Comparison of ENCODE assay signal across 9 cellular contexts in the genomic region with DNA sequence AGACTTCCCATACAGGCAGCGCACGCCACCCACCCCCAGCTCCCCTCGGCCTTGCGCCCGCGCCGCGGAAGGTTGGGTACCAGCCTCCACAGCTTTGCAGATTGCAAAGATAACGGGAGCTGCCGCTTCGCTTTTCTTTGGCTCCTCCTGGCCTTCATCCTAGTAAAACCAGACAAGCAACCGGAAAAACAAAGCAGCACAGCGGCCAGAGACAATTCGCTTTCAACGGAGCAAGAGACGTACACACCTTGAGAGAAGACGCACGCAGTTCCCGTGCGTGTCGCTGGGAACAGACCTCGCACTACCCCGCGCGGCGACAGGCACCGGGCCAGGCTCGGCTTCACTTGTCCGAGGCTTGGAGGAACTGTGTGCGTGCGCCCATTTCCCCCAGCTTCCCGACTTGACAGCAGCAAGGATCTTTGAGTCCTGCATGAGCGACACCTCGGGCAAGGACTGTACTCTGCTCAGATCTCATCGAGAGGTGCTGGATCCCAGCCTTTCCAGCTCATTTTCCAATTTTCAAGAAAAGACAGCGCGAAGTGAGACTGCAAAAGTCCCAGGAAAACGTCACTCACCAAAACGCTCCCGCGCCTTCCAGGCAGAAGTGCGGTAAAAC. TPM values are rescaled to one million over a fixed set of nuclear protein-coding genes. Genes with fewer than 3 reads are reported as not detected.
DNase-seq lines count a peak whose midpoint lies in the region; ATAC-seq and TF ChIP-seq lines count a peak whose summit lies in the region.
"Had no signal": no experiment of that assay in that cellular context is flagged by ENCODE, and none has a peak within 500 bp of the region (broad histone marks: within the 10 kb centered on the region; RNA-seq: fewer than 3 reads in every experiment).

No MANE protein-coding gene starts in this region.

- H3K27ac ChIP-seq in thoracic aorta: peak overlapping the region; percentile 14 to 71

- H3K27me3 ChIP-seq in thoracic aorta (replicated peaks; ENCODE audit: insufficient read depth): no peaks in the 10 kb centered on the region

- H3K27me3 Mint-ChIP-seq in T-helper 1 cell treated with Interleukin-12 subunit alpha and Interleukin-12 subunit beta and Interleukin-4 antibody, amounts not matched to agents 30 μg/mL and 1 μg/mL, for 36 hours (ENCODE audit: low read depth): peaks cover 75% of the 10 kb centered on the region

- H3K4me3 Mint-ChIP-seq in T-helper 1 cell treated with Interleukin-12 subunit alpha and Interleukin-12 subunit beta and Interleukin-4 antibody, amounts not matched to agents 30 μg/mL and 1 μg/mL, for 36 hours: peak overlapping the region; percentile 77

- DNase-seq in T-helper 1 cell: no peak
- peak; percentile 44 for DNase-seq in astrocyte of the hippocampus (ENCODE audit: low read depth, low spot score)
- peak in 1 of 2 donors; percentile 20 for DNase-seq in lower leg skin (ENCODE audit: low spot score in 2 of 2)
- DNase-seq in thoracic aorta (ENCODE audit: low spot score): no peak
- DNase-seq in AG08395 (ENCODE audit: low spot score): no peak
- no peak for DNase-seq in inferior parietal cortex (ENCODE audit: extremely low spot score)
- DNase-seq: AML-193 had no signal

- 7% methylated on average over 42 of the region's 42 CpGs for WGBS in lower leg skin, 2 donors

- ATAC-seq in thoracic aorta (ENCODE audit: insufficient number of reproducible peaks, low FRiP score, low read depth): no peak
- no peak for ATAC-seq in HG03457 (IDR thresholded peaks at IDR 0.05; ENCODE audit: unreplicated experiment)

- no peak overlapping the region for H3K27ac Mint-ChIP-seq in T-helper 1 cell treated with Interleukin-12 subunit alpha and Interleukin-12 subunit beta and Interleukin-4 antibody, amounts not matched to agents 30 μg/mL and 1 μg/mL, for 36 hours

- H3K4me3 ChIP-seq in lower leg skin (ENCODE audit: low read depth, poor library complexity, severe bottlenecking) (peak overlapping the region; percentile 38), thoracic aorta (peak overlapping the region; percentile 97)

- H3K36me3 Mint-ChIP-seq in T-helper 1 cell treated with Interleukin-12 subunit alpha and Interleukin-12 subunit beta and Interleukin-4 antibody, amounts not matched to agents 30 μg/mL and 1 μg/mL, for 36 hours (ENCODE audit: low read depth): no peaks in the 10 kb centered on the region

- no peaks in the 10 kb centered on the region for H3K36me3 ChIP-seq in thoracic aorta

- no peaks in the 10 kb centered on the region for H3K9me3 Mint-ChIP-seq in T-helper 1 cell treated with Interleukin-12 subunit alpha and Interleukin-12 subunit beta and Interleukin-4 antibody, amounts not matched to agents 30 μg/mL and 1 μg/mL, for 36 hours

- peaks cover 14% of the 10 kb centered on the region for H3K4me1 Mint-ChIP-seq in T-helper 1 cell treated with Interleukin-12 subunit alpha and Interleukin-12 subunit beta and Interleukin-4 antibody, amounts not matched to agents 30 μg/mL and 1 μg/mL, for 36 hours (ENCODE audit: low read depth)

- TF ChIP-seq POLR2A in lower leg skin (IDR thresholded peaks at IDR 0.05): no peak

- intact Hi-C loops in lower leg skin (cut with DNase I; ENCODE audit: low total_unique reads): no loop called here

- peaks cover 14 to 41% of the 10 kb centered on the region in 2 donors for H3K4me1 ChIP-seq in thoracic aorta (ENCODE audit: control insufficient read depth in 1 of 2, low read depth in 2 of 2)

- TF ChIP-seq CTCF in lower leg skin (IDR thresholded peaks at IDR 0.05) (no peak), thoracic aorta (IDR thresholded peaks at IDR 0.05) (no peak)

- no peaks in the 10 kb centered on the region for H3K9me3 ChIP-seq in thoracic aorta

RNA-seq across cellular contexts. Expression of a gene that starts 1.0 kb away (rescaled TPM):
- total RNA-seq in lower leg skin (10 to 100 TPM; 44.2 to 59.7 (median 50.7) TPM), thoracic aorta (10 to 100 TPM in 1 of 2 donors, 1 to 10 TPM in 1; 9.6 to 10.9 TPM)
